In genomic region chr17:38732376-38733314, GRCh38 we compare ENCODE assay signal across 9 cellular contexts. TPM values are rescaled to one million over a fixed set of nuclear protein-coding genes. Genes with fewer than 3 reads are reported as not detected.
DNase-seq lines count a peak whose midpoint lies in the region; ATAC-seq, FAIRE-seq and TF ChIP-seq lines count a peak whose summit lies in the region.
"Had no signal": no experiment of that assay in that cellular context is flagged by ENCODE, and none has a peak within 500 bp of the region (broad histone marks: within the 10 kb centered on the region; RNA-seq: fewer than 3 reads in every experiment).

No MANE protein-coding gene starts in this region.

- no peaks in the 10 kb centered on the region for H3K27me3 Mint-ChIP-seq in mesothelial cell of epicardium (ENCODE audit: low read depth)

- intact Hi-C loops in Right ventricle myocardium inferior (cut with DNase I): loop anchor here (5.0 to 10.0 kb wide), 2 partner anchors 40 to 308 kb away; partner anchors contain the start of gene ARHGAP23
- intact Hi-C loops in cardiac septum (cut with DNase I): loop anchor here (10.0 kb wide), 1 partner anchor 422 kb away; the partner anchor contains the start of gene PLXDC1
- intact Hi-C loops in body of pancreas (cut with DNase I): no loop called here

- no peaks in the 10 kb centered on the region for H3K27me3 ChIP-seq in body of pancreas

- TF ChIP-seq CTCF in body of pancreas (IDR thresholded peaks at IDR 0.05) (no peak), mesothelial cell of epicardium (IDR thresholded peaks at IDR 0.05; ENCODE audit: unreplicated experiment) (no peak)

- ATAC-seq in Right ventricle myocardium inferior: peak; percentile 15
- ATAC-seq in body of pancreas: peak; percentile 61
- no peak for ATAC-seq in HG02571 (IDR thresholded peaks at IDR 0.05; ENCODE audit: unreplicated experiment)

- H3K36me3 ChIP-seq in body of pancreas (replicated peaks in 1 of 2; ENCODE audit: insufficient read depth in 1 of 2, low read depth in 2 of 2): no peaks in the 10 kb centered on the region

- H3K4me1 ChIP-seq in body of pancreas: peaks cover 64% of the 10 kb centered on the region

- H3K9me3 Mint-ChIP-seq in mesothelial cell of epicardium: no peaks in the 10 kb centered on the region

- FAIRE-seq in GM12892 (lab: Jason Lieb, UNC) (no peak), RCC 7860 (lab: Jason Lieb, UNC) (no peak)

- peaks cover 13% of the 10 kb centered on the region for H3K4me1 Mint-ChIP-seq in mesothelial cell of epicardium

- no peak overlapping the region for H3K4me3 ChIP-seq in body of pancreas

- H3K36me3 Mint-ChIP-seq in mesothelial cell of epicardium: peaks cover 4% of the 10 kb centered on the region

- peak overlapping the region; percentile 16 for H3K4me3 Mint-ChIP-seq in mesothelial cell of epicardium

- TF ChIP-seq POLR2A in body of pancreas (IDR thresholded peaks at IDR 0.05) (peak in 2 of 3 donors; percentile 28 to 49), GM12892 (IDR thresholded peaks at IDR 0.05; ENCODE audit: low read depth, low read length) (no peak)

- no peak overlapping the region for H3K27ac Mint-ChIP-seq in mesothelial cell of epicardium

- peak overlapping the region; percentile 93 to 97 (median 96) for H3K27ac ChIP-seq in body of pancreas

- in situ Hi-C loops in ACHN (cut with HindIII; ENCODE audit: low pct_ligation_motif_present, low pct_unique_long_range_greater_than_20kb, low sequenced_read_pairs): no loop called here

- H3K9me3 ChIP-seq in body of pancreas: no peaks in the 10 kb centered on the region

- no peak for DNase-seq in Right ventricle myocardium inferior (ENCODE audit: missing footprints)
- no peak for DNase-seq in cardiac septum (ENCODE audit: low spot score)
- DNase-seq in body of pancreas: peak; percentile 81 to 94 (median 88)
- DNase-seq in mesothelial cell of epicardium (ENCODE audit: low spot score in 2 of 2, unreplicated experiment in 2 of 2): no peak
- DNase-seq in GM12892 (ENCODE audit: insufficient read length): no peak
- no peak for DNase-seq in RCC 7860 (ENCODE audit: low spot score)
- DNase-seq in ACHN: no peak
- DNase-seq: NCI-H2171 treated with DMSO at 0.1 percent for 48 hours had no signal

- 11 to 44% methylated on average over 5 to 9 of the region's 9 CpGs for WGBS in body of pancreas, 2 donors

RNA-seq across cellular contexts. Expression of gene CISD3, which starts 2.5 kb away (rescaled TPM):
- 84.7 TPM for total RNA-seq in Right ventricle myocardium inferior
- 67.1 TPM for total RNA-seq in cardiac septum
- 10 to 100 TPM; 11.2 TPM for total RNA-seq in body of pancreas
- 4.6 to 5.6 TPM (median 5.1 TPM) in 3 replicates for total RNA-seq in mesothelial cell of epicardium
- polyA plus RNA-seq in GM12892 (2012; ENCODE audit: missing spikeins): 15.2 TPM

RNA-seq across cellular contexts. Expression of gene PCGF2, which starts 15.5 kb away (rescaled TPM):
- total RNA-seq in Right ventricle myocardium inferior (24.4 TPM), cardiac septum (29.3 TPM), body of pancreas (1 to 10 TPM; 5.9 to 9.3 TPM), mesothelial cell of epicardium (83.3 to 95.8 TPM (median 91.9 TPM) in 3 replicates)
- polyA plus RNA-seq in GM12892 (2012; ENCODE audit: missing spikeins): 2.1 TPM

RNA-seq across cellular contexts. Expression of gene PSMB3, which starts 19.9 kb away (rescaled TPM):
- total RNA-seq in Right ventricle myocardium inferior (175 TPM), cardiac septum (141 TPM), body of pancreas (10 to 100 TPM; 68.2 to 99.2 TPM), mesothelial cell of epicardium (107 to 121 TPM (median 115 TPM) in 3 replicates)
- polyA plus RNA-seq in GM12892 (2012; ENCODE audit: missing spikeins): 221 TPM

RNA-seq across cellular contexts. Expression of gene MLLT6, which starts 27.6 kb away (rescaled TPM):
- total RNA-seq in Right ventricle myocardium inferior (71.1 TPM), cardiac septum (92.2 TPM), body of pancreas (100 to 1,000 TPM in 1 of 2 donors, 10 to 100 TPM in 1; 90.8 to 121 TPM), mesothelial cell of epicardium (171 to 184 TPM (median 178 TPM) in 3 replicates)
- 50.6 TPM for polyA plus RNA-seq in GM12892 (2012; ENCODE audit: missing spikeins)

RNA-seq across cellular contexts. Expression of gene EPOP, which starts 57.9 kb away (rescaled TPM):
- 0.51 TPM for total RNA-seq in Right ventricle myocardium inferior
- total RNA-seq in cardiac septum: 2.3 TPM
- 10 to 100 TPM in 1 of 2 donors, 1 to 10 TPM in 1; 3.9 to 11.2 TPM for total RNA-seq in body of pancreas
- 3.7 to 4.0 TPM (median 3.8 TPM) in 3 replicates for total RNA-seq in mesothelial cell of epicardium
- polyA plus RNA-seq in GM12892 (2012; ENCODE audit: missing spikeins): 5.2 TPM

Comparison
In these comparisons a context has a peak if more than half of its experiments do, and no peak if none do; other contexts are left out.
1. DNase-seq: peak in body of pancreas (4 of 4); none in Right ventricle myocardium inferior (single experiment), cardiac septum (single experiment), mesothelial cell of epicardium (0 of 2), GM12892 (single experiment), RCC 7860 (single experiment) and ACHN (single experiment).